In the genomic region with DNA sequence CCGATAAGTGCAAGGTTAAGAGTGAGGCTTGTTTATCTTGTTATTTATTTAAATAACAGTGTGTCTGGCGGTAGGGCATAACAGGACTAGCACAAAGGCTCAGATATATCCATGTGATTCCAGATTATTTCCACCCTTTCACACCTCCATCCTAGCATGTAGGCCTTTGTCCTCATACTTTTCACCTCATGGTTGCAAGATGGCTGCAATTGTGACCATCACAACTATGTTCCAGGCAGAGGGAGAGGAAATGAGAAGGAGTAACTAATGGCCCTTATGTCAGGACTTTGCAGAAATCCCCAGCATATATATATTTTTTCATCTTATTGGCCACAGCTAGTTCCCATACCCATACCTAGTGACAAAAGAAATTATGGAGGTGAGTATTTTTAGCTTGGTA, we compare ENCODE assay signal across 2 cellular contexts.
TF ChIP-seq lines count a peak whose summit lies in the region.

No MANE protein-coding gene starts in this region.

TF ChIP-seq in HEK293, 187 proteins besides CTCF, POLR2A, EP300 and RAD21:
- TF ChIP-seq ZNF777 (tag by site-specific recombination; IDR thresholded peaks at IDR 0.05; ENCODE audit: borderline replicate concordance), result no peak
- TF ChIP-seq ZNF660 (tag by site-specific recombination; IDR thresholded peaks at IDR 0.05), result no peak
- no peak for TF ChIP-seq ZNF174 (tag by site-specific recombination; IDR thresholded peaks at IDR 0.05)
- TF ChIP-seq SETDB1 (IDR thresholded peaks at IDR 0.05; ENCODE audit: insufficient read length, low read length), result peak; percentile 25
- TF ChIP-seq, protein P1, sequence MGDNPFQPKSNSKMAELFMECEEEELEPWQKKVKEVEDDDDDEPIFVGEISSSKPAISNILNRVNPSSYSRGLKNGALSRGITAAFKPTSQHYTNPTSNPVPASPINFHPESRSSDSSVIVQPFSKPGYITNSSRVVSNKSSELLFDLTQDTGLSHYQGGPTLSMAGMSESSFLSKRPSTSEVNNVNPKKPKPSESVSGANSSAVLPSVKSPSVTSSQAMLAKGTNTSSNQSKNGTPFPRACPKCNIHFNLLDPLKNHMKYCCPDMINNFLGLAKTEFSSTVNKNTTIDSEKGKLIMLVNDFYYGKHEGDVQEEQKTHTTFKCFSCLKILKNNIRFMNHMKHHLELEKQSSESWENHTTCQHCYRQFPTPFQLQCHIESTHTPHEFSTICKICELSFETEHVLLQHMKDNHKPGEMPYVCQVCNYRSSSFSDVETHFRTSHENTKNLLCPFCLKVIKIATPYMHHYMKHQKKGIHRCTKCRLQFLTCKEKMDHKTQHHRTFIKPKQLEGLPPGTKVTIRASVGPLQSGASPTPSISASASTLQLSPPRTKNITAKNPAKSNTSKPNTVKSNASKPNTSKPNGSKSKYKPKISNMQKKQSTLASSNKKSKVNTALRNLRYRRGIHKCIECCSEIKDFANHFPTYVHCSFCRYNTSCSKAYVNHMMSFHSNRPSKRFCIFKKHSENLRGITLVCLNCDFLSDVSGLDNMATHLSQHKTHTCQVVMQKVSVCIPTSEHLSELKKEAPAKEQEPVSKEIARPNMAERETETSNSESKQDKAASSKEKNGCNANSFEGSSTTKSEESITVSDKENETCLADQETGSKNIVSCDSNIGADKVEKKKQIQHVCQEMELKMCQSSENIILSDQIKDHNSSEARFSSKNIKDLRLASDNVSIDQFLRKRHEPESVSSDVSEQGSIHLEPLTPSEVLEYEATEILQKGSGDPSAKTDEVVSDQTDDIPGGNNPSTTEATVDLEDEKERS (tag by site-specific recombination; IDR thresholded peaks at IDR 0.05), result peak; percentile 70; the same call in 1 of the 2 replicates
- no peak for TF ChIP-seq ZIC2 (tag by site-specific recombination; IDR thresholded peaks at IDR 0.05)
- TF ChIP-seq ZFP3 (tag by site-specific recombination; IDR thresholded peaks at IDR 0.05; ENCODE audit: low read depth), result no peak

TF ChIP-seq in H1, 55 proteins besides CTCF, POLR2A, EP300 and RAD21:
- TF ChIP-seq KDM1A (IDR thresholded peaks at IDR 0.05; ENCODE audit: borderline replicate concordance, low read length) (peak; percentile 66; the same call in 1 of the 2 replicates), HDAC6 (IDR thresholded peaks at IDR 0.05; ENCODE audit: low read depth, low read length) (no peak)
